ENCODE assay signal across 9 cellular contexts in the genomic region with DNA sequence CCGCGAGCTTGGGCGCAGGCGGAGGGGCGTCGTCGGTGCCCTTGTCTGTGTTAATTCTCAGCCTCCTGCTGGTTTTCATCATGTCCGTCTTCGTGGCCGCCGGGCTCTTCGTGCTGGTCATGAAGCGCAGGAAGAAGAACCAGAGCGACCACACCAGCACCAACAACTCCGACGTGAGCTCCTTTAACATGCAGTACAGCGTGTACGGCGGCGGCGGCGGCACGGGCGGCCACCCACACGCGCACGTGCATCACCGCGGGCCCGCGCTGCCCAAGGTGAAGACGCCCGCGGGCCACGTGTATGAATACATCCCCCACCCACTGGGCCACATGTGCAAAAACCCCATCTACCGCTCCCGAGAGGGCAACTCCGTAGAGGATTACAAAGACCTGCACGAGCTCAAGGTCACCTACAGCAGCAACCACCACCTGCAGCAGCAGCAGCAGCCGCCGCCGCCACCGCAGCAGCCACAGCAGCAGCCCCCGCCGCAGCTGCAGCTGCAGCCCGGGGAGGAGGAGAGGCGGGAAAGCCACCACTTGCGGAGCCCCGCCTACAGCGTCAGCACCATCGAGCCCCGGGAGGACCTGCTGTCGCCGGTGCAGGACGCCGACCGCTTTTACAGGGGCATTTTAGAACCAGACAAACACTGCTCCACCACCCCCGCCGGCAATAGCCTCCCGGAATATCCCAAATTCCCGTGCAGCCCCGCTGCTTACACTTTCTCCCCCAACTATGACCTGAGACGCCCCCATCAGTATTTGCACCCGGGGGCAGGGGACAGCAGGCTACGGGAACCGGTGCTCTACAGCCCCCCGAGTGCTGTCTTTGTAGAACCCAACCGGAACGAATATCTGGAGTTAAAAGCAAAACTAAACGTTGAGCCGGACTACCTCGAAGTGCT. TPM values are rescaled to one million over a fixed set of nuclear protein-coding genes. Genes with fewer than 3 reads are reported as not detected.
DNase-seq lines count a peak whose midpoint lies in the region; ATAC-seq, FAIRE-seq and TF ChIP-seq lines count a peak whose summit lies in the region.
"Had no signal": no experiment of that assay in that cellular context is flagged by ENCODE, and none has a peak within 500 bp of the region (broad histone marks: within the 10 kb centered on the region; RNA-seq: fewer than 3 reads in every experiment).

No MANE protein-coding gene starts in this region.

- DNase-seq in GM23338 (ENCODE audit: low spot score) (peak; percentile 72), NCI-H748 treated with DMSO at 0.1 percent for 48 hours (lab: John Stamatoyannopoulos, UW) (peak; percentile 49), mesendoderm (peak; percentile 67), urothelium cell line (ENCODE audit: low spot score) (peak; percentile 52)
- no peak for DNase-seq in central memory CD8-positive, alpha-beta T cell (ENCODE audit: low spot score in 2 of 2)
- DNase-seq in stimulated activated naive CD4-positive, alpha-beta T cell treated with Interleukin-2 at 50 U/mL for 16 hours (lab: John Stamatoyannopoulos, UW), result no peak
- DNase-seq in stimulated activated CD4-positive, alpha-beta T cell treated with anti-CD3 and anti-CD28 coated beads, Interleukin-1b, Interleukin-23, amount 100 ng/mL, for 48 hours, result no peak
- DNase-seq: IMR-90 had no signal

- peaks cover 16% of the 10 kb centered on the region; the same call in 2 of the 3 replicates for H3K9me3 Mint-ChIP-seq in GM23338
- peaks cover 3% of the 10 kb centered on the region for H3K9me3 Mint-ChIP-seq in central memory CD8-positive, alpha-beta T cell

- no peak overlapping the region for H2BK5ac ChIP-seq in mesendoderm (ENCODE audit: low read length)

- H3K4me2 ChIP-seq in GM23338 (peak overlapping the region; percentile 99), mesendoderm (ENCODE audit: low read length) (peak overlapping the region; percentile 75)

- H3K36me3 Mint-ChIP-seq in GM23338 (ENCODE audit: low read depth), result peaks cover 14% of the 10 kb centered on the region
- H3K36me3 Mint-ChIP-seq in central memory CD8-positive, alpha-beta T cell (ENCODE audit: insufficient read depth), result peaks cover 1% of the 10 kb centered on the region

- no peaks in the 10 kb centered on the region for H3K79me2 ChIP-seq in GM23338 (replicated peaks; ENCODE audit: insufficient read depth)
- no peaks in the 10 kb centered on the region for H3K79me2 ChIP-seq in mesendoderm (ENCODE audit: control insufficient read depth, insufficient read depth, low read length)

- H3K56ac ChIP-seq in mesendoderm (ENCODE audit: low read length), result peak overlapping the region; percentile 3

- no CpG with 5 or more reads among the region's 72 CpGs for WGBS in mesendoderm (ENCODE audit: extremely low coverage, insufficient coverage, low lambda C conversion rate)

- no peak overlapping the region for H3K23ac ChIP-seq in mesendoderm (ENCODE audit: low read length)

- H3K4me3 ChIP-seq in GM23338 (peak overlapping the region; percentile 88), mesendoderm (ENCODE audit: low read length) (peak overlapping the region; percentile 25)

- no peaks in the 10 kb centered on the region for H3F3A ChIP-seq in GM23338 (replicated peaks; ENCODE audit: low read depth)

- H2AK5ac ChIP-seq in mesendoderm (ENCODE audit: low read length), result no peak overlapping the region

- H4K5ac ChIP-seq in mesendoderm (ENCODE audit: low read length), result no peak overlapping the region

- peak; percentile 67 for ATAC-seq in GM23338
- no peak for ATAC-seq in central memory CD8-positive, alpha-beta T cell (replicated peaks; ENCODE audit: extremely low read depth, poor library complexity, severe bottlenecking)
- no peak for ATAC-seq in GM21619 (IDR thresholded peaks at IDR 0.05; ENCODE audit: unreplicated experiment)

- H2AFZ ChIP-seq in GM23338, result peak overlapping the region; percentile 98

- H3K27ac Mint-ChIP-seq in GM23338, result no peak overlapping the region
- no peak overlapping the region for H3K27ac Mint-ChIP-seq in central memory CD8-positive, alpha-beta T cell (ENCODE audit: low read depth)

- H2BK15ac ChIP-seq in mesendoderm (replicated peaks; ENCODE audit: low read depth), result no peak overlapping the region

- H3K9me2 ChIP-seq in GM23338 (ENCODE audit: insufficient read depth), result no peaks in the 10 kb centered on the region

- H3K27me3 ChIP-seq in GM23338 (ENCODE audit: insufficient read depth) (peaks cover 66% of the 10 kb centered on the region), mesendoderm (ENCODE audit: insufficient read depth, low read length, poor library complexity) (peaks cover 44% of the 10 kb centered on the region)

- H3K36me3 ChIP-seq in GM23338 (ENCODE audit: insufficient read depth), result no peaks in the 10 kb centered on the region
- H3K36me3 ChIP-seq in mesendoderm (ENCODE audit: control insufficient read depth, insufficient read depth, low read length), result no peaks in the 10 kb centered on the region

- H3K9ac ChIP-seq in mesendoderm (ENCODE audit: low read length), result peak overlapping the region; percentile 40

- H3K4me3 Mint-ChIP-seq in GM23338, result peak overlapping the region; percentile 85
- H3K4me3 Mint-ChIP-seq in central memory CD8-positive, alpha-beta T cell, result peak overlapping the region; percentile 62

- H4K20me1 ChIP-seq in GM23338 (replicated peaks; ENCODE audit: insufficient read depth), result peaks cover 18% of the 10 kb centered on the region

- H3K4ac ChIP-seq in mesendoderm (ENCODE audit: low read depth, low read length), result no peak overlapping the region

- no peak overlapping the region for H4K8ac ChIP-seq in mesendoderm (ENCODE audit: low read depth, low read length)

- H2BK120ac ChIP-seq in mesendoderm (ENCODE audit: low read depth, low read length), result no peak overlapping the region

- peaks cover 37% of the 10 kb centered on the region for H3K4me1 Mint-ChIP-seq in GM23338
- peaks cover 7% of the 10 kb centered on the region for H3K4me1 Mint-ChIP-seq in central memory CD8-positive, alpha-beta T cell

- peaks cover 64% of the 10 kb centered on the region for H3K27me3 Mint-ChIP-seq in GM23338 (ENCODE audit: insufficient read depth, low read depth, poor library complexity)
- peaks cover 20% of the 10 kb centered on the region for H3K27me3 Mint-ChIP-seq in central memory CD8-positive, alpha-beta T cell

- H3K27ac ChIP-seq in GM23338 (ENCODE audit: low read depth), result no peak overlapping the region
- no peak overlapping the region for H3K27ac ChIP-seq in mesendoderm (ENCODE audit: low read depth, low read length)

- TF ChIP-seq CTCF in GM23338 (conservative IDR thresholded peaks at IDR 0.05; ENCODE audit: low read depth in 2 of 2), result no peak

- no peak for FAIRE-seq in urothelium cell line (lab: Jason Lieb, UNC)

- H3K79me1 ChIP-seq in mesendoderm (ENCODE audit: low read length), result no peaks in the 10 kb centered on the region

- no peak overlapping the region for H3K18ac ChIP-seq in mesendoderm (ENCODE audit: low read length)

- H3K4me1 ChIP-seq in GM23338 (ENCODE audit: insufficient read depth) (peaks cover 46% of the 10 kb centered on the region), mesendoderm (ENCODE audit: control insufficient read depth, low read depth, low read length) (peaks cover 6% of the 10 kb centered on the region)

TF ChIP-seq in GM23338, 12 proteins besides CTCF, POLR2A, EP300 and RAD21:
- TF ChIP-seq, protein P1, sequence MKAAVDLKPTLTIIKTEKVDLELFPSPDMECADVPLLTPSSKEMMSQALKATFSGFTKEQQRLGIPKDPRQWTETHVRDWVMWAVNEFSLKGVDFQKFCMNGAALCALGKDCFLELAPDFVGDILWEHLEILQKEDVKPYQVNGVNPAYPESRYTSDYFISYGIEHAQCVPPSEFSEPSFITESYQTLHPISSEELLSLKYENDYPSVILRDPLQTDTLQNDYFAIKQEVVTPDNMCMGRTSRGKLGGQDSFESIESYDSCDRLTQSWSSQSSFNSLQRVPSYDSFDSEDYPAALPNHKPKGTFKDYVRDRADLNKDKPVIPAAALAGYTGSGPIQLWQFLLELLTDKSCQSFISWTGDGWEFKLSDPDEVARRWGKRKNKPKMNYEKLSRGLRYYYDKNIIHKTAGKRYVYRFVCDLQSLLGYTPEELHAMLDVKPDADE (IDR thresholded peaks at IDR 0.05), result no peak
- TF ChIP-seq ZNF331 (CRISPR knock-in tag; IDR thresholded peaks at IDR 0.05; ENCODE audit: low read depth), result no peak
- TF ChIP-seq, protein P2, sequence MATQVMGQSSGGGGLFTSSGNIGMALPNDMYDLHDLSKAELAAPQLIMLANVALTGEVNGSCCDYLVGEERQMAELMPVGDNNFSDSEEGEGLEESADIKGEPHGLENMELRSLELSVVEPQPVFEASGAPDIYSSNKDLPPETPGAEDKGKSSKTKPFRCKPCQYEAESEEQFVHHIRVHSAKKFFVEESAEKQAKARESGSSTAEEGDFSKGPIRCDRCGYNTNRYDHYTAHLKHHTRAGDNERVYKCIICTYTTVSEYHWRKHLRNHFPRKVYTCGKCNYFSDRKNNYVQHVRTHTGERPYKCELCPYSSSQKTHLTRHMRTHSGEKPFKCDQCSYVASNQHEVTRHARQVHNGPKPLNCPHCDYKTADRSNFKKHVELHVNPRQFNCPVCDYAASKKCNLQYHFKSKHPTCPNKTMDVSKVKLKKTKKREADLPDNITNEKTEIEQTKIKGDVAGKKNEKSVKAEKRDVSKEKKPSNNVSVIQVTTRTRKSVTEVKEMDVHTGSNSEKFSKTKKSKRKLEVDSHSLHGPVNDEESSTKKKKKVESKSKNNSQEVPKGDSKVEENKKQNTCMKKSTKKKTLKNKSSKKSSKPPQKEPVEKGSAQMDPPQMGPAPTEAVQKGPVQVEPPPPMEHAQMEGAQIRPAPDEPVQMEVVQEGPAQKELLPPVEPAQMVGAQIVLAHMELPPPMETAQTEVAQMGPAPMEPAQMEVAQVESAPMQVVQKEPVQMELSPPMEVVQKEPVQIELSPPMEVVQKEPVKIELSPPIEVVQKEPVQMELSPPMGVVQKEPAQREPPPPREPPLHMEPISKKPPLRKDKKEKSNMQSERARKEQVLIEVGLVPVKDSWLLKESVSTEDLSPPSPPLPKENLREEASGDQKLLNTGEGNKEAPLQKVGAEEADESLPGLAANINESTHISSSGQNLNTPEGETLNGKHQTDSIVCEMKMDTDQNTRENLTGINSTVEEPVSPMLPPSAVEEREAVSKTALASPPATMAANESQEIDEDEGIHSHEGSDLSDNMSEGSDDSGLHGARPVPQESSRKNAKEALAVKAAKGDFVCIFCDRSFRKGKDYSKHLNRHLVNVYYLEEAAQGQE (IDR thresholded peaks at IDR 0.05; ENCODE audit: unreplicated experiment), result no peak
- TF ChIP-seq CREB1 (CRISPR knock-in tag; IDR thresholded peaks at IDR 0.05; ENCODE audit: low read depth), result peak; percentile 52; the same call in 1 of the 2 replicates
- TF ChIP-seq ZNF114 (CRISPR knock-in tag; IDR thresholded peaks at IDR 0.05), result no peak

RNA-seq across cellular contexts. Expression of a gene that starts 6.4 kb away (rescaled TPM):
- total RNA-seq in GM23338 (2014; rRNA removed; shearing (Covaris generic)), result 1.5 and 1.6 TPM in 2 replicates
- 0.42 and 0.50 TPM in 2 replicates for polyA plus RNA-seq in GM23338 (2016; fragmentation: Nextera tagmentation; extraction: Ambion mirVana)
- 0.62 TPM for polyA plus RNA-seq in mesendoderm (2013, experiment 1 of 2)
- polyA plus RNA-seq in mesendoderm (2013, experiment 2 of 2), result 0.63 TPM

Comparison
In these comparisons a context has a peak if more than half of its experiments do, and no peak if none do; other contexts are left out.
1. DNase-seq: peak in GM23338 (single experiment), NCI-H748 treated with DMSO at 0.1 percent for 48 hours (single experiment), mesendoderm (single experiment) and urothelium cell line (single experiment); none in central memory CD8-positive, alpha-beta T cell (0 of 2), stimulated activated naive CD4-positive, alpha-beta T cell treated with Interleukin-2 at 50 U/mL for 16 hours (single experiment) and stimulated activated CD4-positive, alpha-beta T cell treated with anti-CD3 and anti-CD28 coated beads, Interleukin-1b, Interleukin-23, amount 100 ng/mL, for 48 hours (single experiment).